Comparison of ENCODE assay signal across 19 cellular contexts in the genomic region with DNA sequence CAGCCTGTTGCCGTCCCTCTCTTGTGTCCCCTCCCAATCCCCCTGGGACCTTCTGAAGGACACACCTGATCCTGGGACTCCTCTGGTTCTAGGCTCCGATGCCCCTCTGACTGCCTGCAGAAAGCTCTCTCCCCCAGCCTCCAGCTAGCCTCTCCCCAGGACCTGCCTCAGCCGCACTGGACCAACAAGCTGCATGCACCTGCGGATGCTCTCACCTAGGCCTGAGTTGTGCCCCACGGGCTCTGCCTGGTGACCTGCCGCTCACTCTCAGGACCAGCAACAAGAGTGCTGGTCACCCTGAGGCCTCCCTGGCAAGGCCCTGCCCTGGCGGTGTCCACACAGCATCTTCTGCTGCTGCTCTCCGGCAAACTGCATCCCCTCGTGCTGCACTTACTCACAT.
"Had no signal": no experiment of that assay in that cellular context is flagged by ENCODE, and none has a peak within 500 bp of the region (broad histone marks: within the 10 kb centered on the region; RNA-seq: fewer than 3 reads in every experiment).

No MANE protein-coding gene starts in this region.

- H3K36me3 ChIP-seq: prostate gland, right atrium auricular region, thoracic aorta had no signal

- DNase-seq: activated CD4-positive, alpha-beta memory T cell treated with anti-CD3 and anti-CD28 coated beads for 36 hours; activated CD4-positive, alpha-beta T cell treated with anti-CD3 and anti-CD28 coated beads for 4 hours; activated naive CD4-positive, alpha-beta T cell treated with anti-CD3 and anti-CD28 coated beads for 36 hours; activated T-cell treated with anti-CD3 and anti-CD28 coated beads for 4 hours; cerebellar nuclear complex; cortex of kidney; heart right ventricle; occipital lobe; SJCRH30; stomach; upper lobe of left lung had no signal

- H3K9me3 ChIP-seq: gastroesophageal sphincter, heart right ventricle, prostate gland, right atrium auricular region, SJCRH30, stomach, thoracic aorta, upper lobe of left lung had no signal

- H3K27me3 Mint-ChIP-seq: activated CD4-positive, alpha-beta memory T cell treated with anti-CD3 and anti-CD28 coated beads for 36 hours had no signal

- H3K4me1 ChIP-seq: gastroesophageal sphincter, prostate gland, right atrium auricular region, upper lobe of left lung had no signal

- H3K4me1 Mint-ChIP-seq: mesothelial cell of epicardium had no signal

- H3K27ac ChIP-seq: gastroesophageal sphincter, heart right ventricle, prostate gland, right atrium auricular region, SJCRH30, stomach, thoracic aorta, upper lobe of left lung had no signal

- H3K9me3 Mint-ChIP-seq: activated CD4-positive, alpha-beta memory T cell treated with anti-CD3 and anti-CD28 coated beads for 36 hours; activated naive CD4-positive, alpha-beta T cell treated with anti-CD3 and anti-CD28 coated beads for 36 hours; mesothelial cell of epicardium had no signal

- H3K27me3 ChIP-seq: gastroesophageal sphincter, heart right ventricle, right atrium auricular region, SJCRH30, stomach, upper lobe of left lung had no signal

- ATAC-seq: esophagus mucosa, gastroesophageal sphincter, heart right ventricle had no signal

- H3K4me3 ChIP-seq: gastroesophageal sphincter, heart right ventricle, lung, prostate gland, right atrium auricular region, SJCRH30, stomach, thoracic aorta, upper lobe of left lung had no signal

- H3K4me3 Mint-ChIP-seq: activated CD4-positive, alpha-beta memory T cell treated with anti-CD3 and anti-CD28 coated beads for 36 hours; activated naive CD4-positive, alpha-beta T cell treated with anti-CD3 and anti-CD28 coated beads for 36 hours; mesothelial cell of epicardium; nephron progenitor cell had no signal

- H3K27ac Mint-ChIP-seq: activated CD4-positive, alpha-beta memory T cell treated with anti-CD3 and anti-CD28 coated beads for 36 hours; activated naive CD4-positive, alpha-beta T cell treated with anti-CD3 and anti-CD28 coated beads for 36 hours; mesothelial cell of epicardium; nephron progenitor cell had no signal
